ENCODE assay signal across 1 cellular context in genomic region chr16:14013571-14014283, GRCh38.
TF ChIP-seq lines count a peak whose summit lies in the region.

No MANE protein-coding gene starts in this region.

TF ChIP-seq in HepG2, 621 proteins besides CTCF, POLR2A, EP300 and RAD21 (continued from another document and continues in another):
- TF ChIP-seq THRA (CRISPR knock-in tag; IDR thresholded peaks at IDR 0.05; ENCODE audit: borderline replicate concordance) (no peak), ZNF574 (CRISPR knock-in tag; IDR thresholded peaks at IDR 0.05) (0 out of 2 replicates have a peak, but pooled peaks have one; percentile 14), ZMYM3 (CRISPR knock-in tag; IDR thresholded peaks at IDR 0.05) (no peak), LRRFIP1 (CRISPR knock-in tag; conservative IDR thresholded peaks at IDR 0.05) (no peak), IRF2 (CRISPR knock-in tag; IDR thresholded peaks at IDR 0.05) (no peak), ZNF709 (CRISPR knock-in tag; IDR thresholded peaks at IDR 0.05) (no peak), SATB2 (CRISPR knock-in tag; IDR thresholded peaks at IDR 0.05) (no peak), FOXA3 (CRISPR knock-in tag; IDR thresholded peaks at IDR 0.05) (no peak), ZNF776 (CRISPR knock-in tag; IDR thresholded peaks at IDR 0.05) (no peak; the same call in 1 of the 2 replicates), GATAD2A (CRISPR knock-in tag; IDR thresholded peaks at IDR 0.05) (peak; percentile 42; the same call in 1 of the 2 replicates), ZNF672 (CRISPR knock-in tag; IDR thresholded peaks at IDR 0.05) (no peak), CHCHD3 (CRISPR knock-in tag; IDR thresholded peaks at IDR 0.05) (no peak), PBX2 (CRISPR knock-in tag; IDR thresholded peaks at IDR 0.05) (no peak), HNF4A (CRISPR knock-in tag; IDR thresholded peaks at IDR 0.05) (peak; percentile 65), ZNF670 (CRISPR knock-in tag; IDR thresholded peaks at IDR 0.05; ENCODE audit: borderline replicate concordance) (0 out of 2 replicates have a peak, but pooled peaks have one; percentile 56), SIX1 (CRISPR knock-in tag; IDR thresholded peaks at IDR 0.05; ENCODE audit: borderline replicate concordance) (peak; percentile 98), ARID3A (IDR thresholded peaks at IDR 0.05; ENCODE audit: low read depth, low read length) (peak; percentile 72), THAP11 (CRISPR knock-in tag; IDR thresholded peaks at IDR 0.05) (no peak), ZFAT (CRISPR knock-in tag; conservative IDR thresholded peaks at IDR 0.05) (no peak), EZH2 (conservative IDR thresholded peaks at IDR 0.05; ENCODE audit: low read depth, low read length) (no peak), DMTF1 (CRISPR knock-in tag; IDR thresholded peaks at IDR 0.05) (no peak), SALL2 (CRISPR knock-in tag; IDR thresholded peaks at IDR 0.05) (0 out of 2 replicates have a peak, but pooled peaks have one; percentile 17), CEBPB (IDR thresholded peaks at IDR 0.05; ENCODE audit: borderline replicate concordance, low read depth, low read length) (peak; percentile 73), U2AF1 (optimal IDR thresholded peaks at IDR 0.05; ENCODE audit: low read depth, low read length) (no peak), FOXO4 (CRISPR knock-in tag; conservative IDR thresholded peaks at IDR 0.05) (0 out of 2 replicates have a peak, but pooled peaks have one; percentile 22), ZFP90 (CRISPR knock-in tag; IDR thresholded peaks at IDR 0.05; ENCODE audit: borderline replicate concordance) (no peak), NCOR1 (IDR thresholded peaks at IDR 0.05; ENCODE audit: borderline replicate concordance, low read length) (no peak), MZF1 (CRISPR knock-in tag; IDR thresholded peaks at IDR 0.05; ENCODE audit: borderline replicate concordance) (no peak), ZNF431 (CRISPR knock-in tag; IDR thresholded peaks at IDR 0.05; ENCODE audit: borderline replicate concordance, low read depth) (no peak), ZNF7 (CRISPR knock-in tag; IDR thresholded peaks at IDR 0.05) (no peak), DMAP1 (CRISPR knock-in tag; IDR thresholded peaks at IDR 0.05) (no peak), ZBTB2 (CRISPR knock-in tag; IDR thresholded peaks at IDR 0.05; ENCODE audit: low read depth) (no peak), REXO4 (CRISPR knock-in tag; IDR thresholded peaks at IDR 0.05; ENCODE audit: borderline replicate concordance) (no peak), HNF4G (IDR thresholded peaks at IDR 0.05; ENCODE audit: borderline replicate concordance, low read depth, low read length) (peak; percentile 28; the same call in 1 of the 2 replicates), HNF4G (CRISPR knock-in tag; IDR thresholded peaks at IDR 0.05; ENCODE audit: borderline replicate concordance, low read depth) (no peak), FOXP4 (CRISPR knock-in tag; IDR thresholded peaks at IDR 0.05) (no peak; the same call in 1 of the 2 replicates), ZFP36L2 (CRISPR knock-in tag; IDR thresholded peaks at IDR 0.05) (no peak), ATRX (CRISPR knock-in tag; IDR thresholded peaks at IDR 0.05; ENCODE audit: borderline replicate concordance) (no peak), NBN (conservative IDR thresholded peaks at IDR 0.05) (no peak), ZNF430 (CRISPR knock-in tag; IDR thresholded peaks at IDR 0.05) (no peak), ZNF138 (CRISPR knock-in tag; IDR thresholded peaks at IDR 0.05; ENCODE audit: low read depth) (no peak), ZNF710 (CRISPR knock-in tag; IDR thresholded peaks at IDR 0.05; ENCODE audit: borderline replicate concordance) (0 out of 2 replicates have a peak, but pooled peaks have one; percentile 36), NR2F1 (CRISPR knock-in tag; IDR thresholded peaks at IDR 0.05) (no peak), PHB2 (IDR thresholded peaks at IDR 0.05; ENCODE audit: partially characterized antibody) (no peak), GFI1 (CRISPR knock-in tag; IDR thresholded peaks at IDR 0.05; ENCODE audit: borderline replicate concordance) (peak; percentile 65; the same call in 1 of the 2 replicates)
